Comparison of ENCODE assay signal across 9 cellular contexts in genomic region chr2:26691881-26692813, GRCh38. TPM values are rescaled to one million over a fixed set of nuclear protein-coding genes. Genes with fewer than 3 reads are reported as not detected.
A peak's percentile ranks its signal among the peaks of the same experiment; 100 is the strongest.
DNase-seq lines count a peak whose midpoint lies in the region; ATAC-seq and TF ChIP-seq lines count a peak whose summit lies in the region.
"Had no signal": no experiment of that assay in that cellular context is flagged by ENCODE, and none has a peak within 500 bp of the region (broad histone marks: within the 10 kb centered on the region; RNA-seq: fewer than 3 reads in every experiment).

Gene KCNK3, plus strand, starts transcription at chr2:26692722. Its CDS starts 154 bp downstream, at chr2:26692876.

- no peak within 1 kb of the TSS for H3K27ac Mint-ChIP-seq in activated T-helper 1 cell treated with anti-CD3 and anti-CD28 coated beads, Interleukin-12 subunit alpha, Interleukin-12 subunit beta, Interleukin-2, Interleukin-4 antibody, amounts not matched to agents 30 ng/mL and 10 ng/mL and 1 ng/mL, durations not matched to agents 14 hours and 24 hours and 36 hours
- H3K27ac Mint-ChIP-seq in neural progenitor cell = peak within 1 kb of the TSS; percentile 25

- no peak for ATAC-seq in HG03175 (IDR thresholded peaks at IDR 0.05; ENCODE audit: unreplicated experiment)
- ATAC-seq in HG03378 (IDR thresholded peaks at IDR 0.05; ENCODE audit: unreplicated experiment) = no peak

- no peaks in the 10 kb centered on the region for H3K9me3 Mint-ChIP-seq in activated T-helper 1 cell treated with anti-CD3 and anti-CD28 coated beads, Interleukin-12 subunit alpha, Interleukin-12 subunit beta, Interleukin-2, Interleukin-4 antibody, amounts not matched to agents 30 ng/mL and 10 ng/mL and 1 ng/mL, durations not matched to agents 14 hours and 24 hours and 36 hours
- H3K9me3 Mint-ChIP-seq in neural progenitor cell = peaks cover 3% of the 10 kb centered on the region

- H3K4me1 ChIP-seq in ES-I3 (ENCODE audit: insufficient read depth, low read length) (peaks cover 10% of the 10 kb centered on the region; the same call in 1 of the 2 replicates), neural progenitor cell (peaks cover 19% of the 10 kb centered on the region), tibial artery (peaks cover 0 to 40% (median 29%) of the 10 kb centered on the region in 4 donors)

- H3K27me3 Mint-ChIP-seq in activated T-helper 1 cell treated with anti-CD3 and anti-CD28 coated beads, Interleukin-12 subunit alpha, Interleukin-12 subunit beta, Interleukin-2, Interleukin-4 antibody, amounts not matched to agents 30 ng/mL and 10 ng/mL and 1 ng/mL, durations not matched to agents 14 hours and 24 hours and 36 hours (ENCODE audit: insufficient read depth) = peaks cover 58% of the 10 kb centered on the region
- H3K27me3 Mint-ChIP-seq in neural progenitor cell (ENCODE audit: insufficient read depth, low read depth) = peaks cover 39% of the 10 kb centered on the region

- DNase-seq in NCI-H460 (ENCODE audit: extremely low read depth, low read depth) = peak; percentile 41
- peak; percentile 26 for DNase-seq in activated T-helper 1 cell treated with anti-CD3 and anti-CD28 coated beads, Interleukin-12 subunit alpha, Interleukin-12 subunit beta, Interleukin-2, Interleukin-4 antibody, amounts not matched to agents 30 ng/mL and 10 ng/mL and 1 ng/mL, durations not matched to agents 14 hours and 24 hours and 36 hours (ENCODE audit: low spot score)
- no peak for DNase-seq in fibroblast of the aortic adventitia (ENCODE audit: low read depth)
- peak; percentile 92 for DNase-seq in neural progenitor cell (ENCODE audit: low spot score)
- DNase-seq in tibial artery = peak; percentile 66 to 95

- peaks cover 87% of the 10 kb centered on the region for H3K27me3 ChIP-seq in neural progenitor cell
- peaks cover 0 to 6% of the 10 kb centered on the region in 2 donors for H3K27me3 ChIP-seq in tibial artery

- H2AFZ ChIP-seq in neural progenitor cell (replicated peaks) = peak within 1 kb of the TSS; percentile 85

- H3K9ac ChIP-seq in ES-I3 (ENCODE audit: low read depth, low read length) (peak within 1 kb of the TSS; percentile 33; the same call in 1 of the 2 replicates), neural progenitor cell (no peak within 1 kb of the TSS)

- no peaks in the 10 kb centered on the region for H3K36me3 Mint-ChIP-seq in activated T-helper 1 cell treated with anti-CD3 and anti-CD28 coated beads, Interleukin-12 subunit alpha, Interleukin-12 subunit beta, Interleukin-2, Interleukin-4 antibody, amounts not matched to agents 30 ng/mL and 10 ng/mL and 1 ng/mL, durations not matched to agents 14 hours and 24 hours and 36 hours (ENCODE audit: low read depth)
- H3K36me3 Mint-ChIP-seq in neural progenitor cell = no peaks in the 10 kb centered on the region

- H3K9me3 ChIP-seq in ES-I3 (ENCODE audit: control insufficient read depth, insufficient read depth, low read length) (no peaks in the 10 kb centered on the region), neural progenitor cell (ENCODE audit: low read depth) (no peaks in the 10 kb centered on the region), tibial artery (no peaks in the 10 kb centered on the region)

- peaks cover 24% of the 10 kb centered on the region for H4K20me1 ChIP-seq in neural progenitor cell (ENCODE audit: low read depth)

- H3F3A ChIP-seq in neural progenitor cell (ENCODE audit: low read depth) = peaks cover 16% of the 10 kb centered on the region

- intact Hi-C loops in activated T-helper 1 cell treated with anti-CD3 and anti-CD28 coated beads, Interleukin-12 subunit alpha, Interleukin-12 subunit beta, Interleukin-2, Interleukin-4 antibody, amounts not matched to agents 30 ng/mL and 10 ng/mL and 1 ng/mL, durations not matched to agents 14 hours and 24 hours and 36 hours (cut with micrococcal nuclease) = no loop called here
- intact Hi-C loops in tibial artery (cut with DNase I; ENCODE audit: low total_unique reads) = loop anchor here (2.0 kb wide), 1 partner anchor 33 kb away; no protein-coding TSS in a partner anchor

- H3K36me3 ChIP-seq in ES-I3 (ENCODE audit: insufficient read depth, low read length) (no peaks in the 10 kb centered on the region), neural progenitor cell (no peaks in the 10 kb centered on the region), tibial artery (no peaks in the 10 kb centered on the region)

- H3K4me1 Mint-ChIP-seq in activated T-helper 1 cell treated with anti-CD3 and anti-CD28 coated beads, Interleukin-12 subunit alpha, Interleukin-12 subunit beta, Interleukin-2, Interleukin-4 antibody, amounts not matched to agents 30 ng/mL and 10 ng/mL and 1 ng/mL, durations not matched to agents 14 hours and 24 hours and 36 hours (ENCODE audit: low read depth) = no peaks in the 10 kb centered on the region
- H3K4me1 Mint-ChIP-seq in neural progenitor cell = peaks cover 21% of the 10 kb centered on the region

- H3K4me3 Mint-ChIP-seq in activated T-helper 1 cell treated with anti-CD3 and anti-CD28 coated beads, Interleukin-12 subunit alpha, Interleukin-12 subunit beta, Interleukin-2, Interleukin-4 antibody, amounts not matched to agents 30 ng/mL and 10 ng/mL and 1 ng/mL, durations not matched to agents 14 hours and 24 hours and 36 hours = no peak within 1 kb of the TSS
- H3K4me3 Mint-ChIP-seq in neural progenitor cell = peak within 1 kb of the TSS; percentile 78

- TF ChIP-seq CTCF in fibroblast of the aortic adventitia (IDR thresholded peaks at IDR 0.05; ENCODE audit: insufficient read depth, low read length) (no peak), neural progenitor cell (IDR thresholded peaks at IDR 0.05) (no peak), tibial artery (IDR thresholded peaks at IDR 0.05) (no peak)

- no peak within 1 kb of the TSS for H3K27ac ChIP-seq in neural progenitor cell
- peak within 1 kb of the TSS; percentile 78 to 87 for H3K27ac ChIP-seq in tibial artery

- peak within 1 kb of the TSS; percentile 94 for H3K4me2 ChIP-seq in neural progenitor cell

- peak within 1 kb of the TSS; percentile 41 for H3K4me3 ChIP-seq in fibroblast of the aortic adventitia (ENCODE audit: low read depth, low read length)
- peak within 1 kb of the TSS; percentile 43 for H3K4me3 ChIP-seq in neural progenitor cell
- peak within 1 kb of the TSS; percentile 54 to 56 for H3K4me3 ChIP-seq in tibial artery

- no peaks in the 10 kb centered on the region for H3K79me2 ChIP-seq in neural progenitor cell (ENCODE audit: low read depth)

RNA-seq across cellular contexts. Expression of gene KCNK3, which starts in this region (rescaled TPM):
- total RNA-seq in NCI-H460 (2014; rRNA removed; shearing (Covaris generic)) = 0.87 and 1.2 TPM in 2 replicates
- polyA plus RNA-seq in NCI-H460 (2014; cell fraction: nucleus; rRNA removed) = 0.70 and 1.1 TPM in 2 replicates
- total RNA-seq in activated T-helper 1 cell treated with anti-CD3 and anti-CD28 coated beads, Interleukin-12 subunit alpha, Interleukin-12 subunit beta, Interleukin-2, Interleukin-4 antibody, amounts not matched to agents 30 ng/mL and 10 ng/mL and 1 ng/mL, durations not matched to agents 14 hours and 24 hours and 36 hours = not detected in 2 replicates
- total RNA-seq in fibroblast of the aortic adventitia (ENCODE audit: low replicate concordance) (2.3 TPM in 1 of 2 replicates, not detected in the other), neural progenitor cell (ENCODE audit: low replicate concordance) (not detected in 2 replicates)
- total RNA-seq: HT1080 had no signal

Comparison
In these comparisons a context has a peak if more than half of its experiments do, and no peak if none do; other contexts are left out.
1. Peak in DNase-seq in activated T-helper 1 cell treated with anti-CD3 and anti-CD28 coated beads, Interleukin-12 subunit alpha, Interleukin-12 subunit beta, Interleukin-2, Interleukin-4 antibody, amounts not matched to agents 30 ng/mL and 10 ng/mL and 1 ng/mL, durations not matched to agents 14 hours and 24 hours and 36 hours; RNA of the gene not detected or under 1 TPM.
2. Peak in DNase-seq, H3K4me3 ChIP-seq and H3K4me2 ChIP-seq in neural progenitor cell; RNA of the gene not detected or under 1 TPM.